16 cellular contexts compared by ENCODE assay signal in the genomic region with DNA sequence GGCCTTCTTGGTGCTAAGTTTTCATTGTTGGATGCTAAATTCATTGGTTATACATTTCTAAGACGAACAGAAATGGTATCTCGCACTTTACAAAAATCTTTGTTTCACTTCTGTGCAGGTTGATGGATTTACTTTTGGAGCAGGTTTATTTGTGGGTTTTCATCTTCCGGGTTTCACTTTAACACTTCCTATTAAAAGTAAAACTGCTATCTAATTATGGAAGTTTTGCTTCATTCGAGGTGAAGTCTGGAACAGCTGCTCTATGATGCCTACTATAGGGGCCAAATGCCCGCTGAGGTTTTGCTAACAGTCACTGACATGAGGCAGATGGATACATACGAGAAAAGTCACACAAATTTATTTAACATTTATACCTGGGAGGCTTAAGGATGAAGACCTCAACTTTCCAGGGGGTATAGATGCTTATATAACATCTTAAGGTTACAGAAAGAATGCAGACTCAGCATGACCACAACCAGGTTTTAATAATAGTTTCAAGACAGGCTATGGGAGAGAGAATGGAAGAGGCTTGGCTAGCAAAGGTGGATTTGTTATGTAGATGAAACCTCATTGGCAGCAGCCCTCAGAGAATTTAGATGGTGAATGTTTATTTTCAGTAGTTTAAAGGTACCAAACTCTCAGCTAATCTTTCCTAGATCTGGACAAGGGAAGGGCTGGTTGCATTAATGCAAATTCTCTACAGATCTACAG. TPM values are rescaled to one million over a fixed set of nuclear protein-coding genes. Genes with fewer than 3 reads are reported as not detected.
DNase-seq lines count a peak whose midpoint lies in the region; ATAC-seq, FAIRE-seq and TF ChIP-seq lines count a peak whose summit lies in the region.
"Had no signal": no experiment of that assay in that cellular context is flagged by ENCODE, and none has a peak within 500 bp of the region (broad histone marks: within the 10 kb centered on the region; RNA-seq: fewer than 3 reads in every experiment).

No MANE protein-coding gene starts in this region.

- no peaks in the 10 kb centered on the region for H3K36me3 ChIP-seq in K562 (ENCODE audit: control insufficient read depth, insufficient read depth, low read length)
- H3K36me3 ChIP-seq: heart left ventricle, thoracic aorta had no signal

- H3K27me3 ChIP-seq in K562 (ENCODE audit: control insufficient read depth in 2 of 2, insufficient read depth in 2 of 2, low read length in 2 of 2), result no peaks in the 10 kb centered on the region
- H3K27me3 ChIP-seq: heart left ventricle had no signal

- no peak overlapping the region for H3K9ac ChIP-seq in K562 (ENCODE audit: insufficient read depth in 1 of 2, low read depth in 2 of 2, low read length in 2 of 2)

- H2AFZ ChIP-seq in K562 (ENCODE audit: low read depth, low read length), result no peak overlapping the region

- no TSS peak for BruUV-seq in K562 (replicated peaks; lab: Mats Ljungman, UMichigan)

- intact Hi-C loops in K562 (cut with micrococcal nuclease), result no loop called here
- intact Hi-C loops in left colon (cut with DNase I, micrococcal nuclease), result no loop called here

- 1% methylated on average over 6 of the region's 6 CpGs for WGBS in K562 (ENCODE audit: insufficient coverage, low coverage, missing lambda C conversion rate)

- TF ChIP-seq EP300 in K562 (IDR thresholded peaks at IDR 0.05; ENCODE audit: low read length), result no peak

- H3K4me2 ChIP-seq in K562 (ENCODE audit: insufficient read depth, low read length), result no peak overlapping the region

- H3K79me2 ChIP-seq in K562 (ENCODE audit: control insufficient read depth, insufficient read depth, low read length), result no peaks in the 10 kb centered on the region

- no peak for FAIRE-seq in K562 (lab: Jason Lieb, UNC)
- FAIRE-seq: bronchial epithelial cell had no signal

- no peak for TF ChIP-seq CTCF in GM12864 (IDR thresholded peaks at IDR 0.05; ENCODE audit: low read depth, low read length, missing control alignments)
- TF ChIP-seq CTCF in K562 (IDR thresholded peaks at IDR 0.05 in 2 of 3, conservative IDR thresholded peaks at IDR 0.05 in 1 of 3; ENCODE audit: insufficient read depth in 2 of 3, low read depth in 1 of 3, low read length in 3 of 3), result no peak
- TF ChIP-seq CTCF in omental fat pad (IDR thresholded peaks at IDR 0.05), result no peak

- CTCF ChIA-PET in K562 (lab: Yijun Ruan, JAX; ENCODE audit: low intra/inter-chr PET ratio), result no interaction called here

- no peaks in the 10 kb centered on the region for H3K4me1 ChIP-seq in K562 (replicated peaks in 1 of 2; ENCODE audit: control insufficient read depth in 2 of 2, insufficient read depth in 2 of 2, low read length in 2 of 2)

- no peak overlapping the region for H3K27ac ChIP-seq in K562 (ENCODE audit: extremely low read depth, low read depth, low read length)
- H3K27ac ChIP-seq: heart left ventricle, thoracic aorta had no signal

- H3K9me3 ChIP-seq in K562 (replicated peaks; ENCODE audit: control insufficient read depth, insufficient read depth, low read depth, low read length), result no peaks in the 10 kb centered on the region
- H3K9me3 ChIP-seq: heart left ventricle, thoracic aorta had no signal

- peak; percentile 55 for ATAC-seq in GM19467 (IDR thresholded peaks at IDR 0.05; ENCODE audit: unreplicated experiment)
- ATAC-seq in HG03064 (IDR thresholded peaks at IDR 0.05; ENCODE audit: low read depth, unreplicated experiment), result peak; percentile 49
- no peak for ATAC-seq in K562
- ATAC-seq in omental fat pad (ENCODE audit: low FRiP score), result no peak
- ATAC-seq in left colon, result no peak
- ATAC-seq: heart left ventricle had no signal

- no peaks in the 10 kb centered on the region for H3K9me1 ChIP-seq in K562 (ENCODE audit: control insufficient read depth, insufficient read depth, low read length)

- TF ChIP-seq RAD21 in K562 (CRISPR knock-in tag; conservative IDR thresholded peaks at IDR 0.05 in 1 of 2, IDR thresholded peaks at IDR 0.05 in 1 of 2), result no peak

- DNase-seq in GM12864 (ENCODE audit: low read depth) (no peak), K562 (ENCODE audit: extremely low read depth in 1 of 4, low spot score in 3 of 4) (no peak), NCI-H1417 (lab: John Stamatoyannopoulos, UW) (no peak), omental fat pad (ENCODE audit: low spot score) (no peak), left colon (no peak), inferior parietal cortex (ENCODE audit: extremely low spot score) (no peak)
- DNase-seq: heart left ventricle, mesendoderm, NCI-H510A had no signal

- no peaks in the 10 kb centered on the region for H4K20me1 ChIP-seq in K562 (replicated peaks; ENCODE audit: control insufficient read depth, insufficient read depth, low read length)

- peak overlapping the region; percentile 38; the same call in 1 of the 2 replicates for H3K4me3 ChIP-seq in GM12864 (ENCODE audit: low read depth, low read length)
- no peak overlapping the region for H3K4me3 ChIP-seq in K562
- H3K4me3 ChIP-seq: heart left ventricle, thoracic aorta had no signal

- no peak for TF ChIP-seq POLR2A in K562 (conservative IDR thresholded peaks at IDR 0.05)

- POLR2A ChIA-PET in K562 (lab: Yijun Ruan, JAX), result no interaction called here

- in situ Hi-C loops in K562 (cut with MboI), result no loop called here

TF ChIP-seq in K562, 482 proteins besides CTCF, POLR2A, EP300 and RAD21:
- no peak for TF ChIP-seq FOXA3 (CRISPR knock-in tag; conservative IDR thresholded peaks at IDR 0.05 in 1 of 2, IDR thresholded peaks at IDR 0.05 in 1 of 2)
- peak; percentile 39 for TF ChIP-seq ZNF316 (IDR thresholded peaks at IDR 0.05)
- no peak for TF ChIP-seq ZNF41 (CRISPR knock-in tag; conservative IDR thresholded peaks at IDR 0.05)
- TF ChIP-seq MAFG (tag; conservative IDR thresholded peaks at IDR 0.05), result peak; percentile 36; the same call in 1 of the 2 replicates
- TF ChIP-seq ZNF77 (CRISPR knock-in tag; IDR thresholded peaks at IDR 0.05), result no peak
- TF ChIP-seq DDX20 (tag; IDR thresholded peaks at IDR 0.05; ENCODE audit: low read depth), result no peak
- no peak for TF ChIP-seq SRSF7 (optimal IDR thresholded peaks at IDR 0.05; ENCODE audit: low read depth, low read length)
- TF ChIP-seq C11orf30 (IDR thresholded peaks at IDR 0.05; ENCODE audit: low read depth), result 0 out of 2 replicates have a peak, but pooled peaks have one; percentile 16

RNA-seq across cellular contexts. Expression of a gene that starts 54.2 kb away (rescaled TPM):
- not detected in 2 replicates for total RNA-seq in K562 (2011; cell fraction: chromatin; rRNA removed; ENCODE audit: low replicate concordance)
- not detected in 2 replicates for total RNA-seq in K562 (2011; cell fraction: nucleolus; rRNA removed)
- not detected in 2 replicates for total RNA-seq in K562 (2011; cell fraction: nucleoplasm; rRNA removed)
- total RNA-seq in K562 (2014; rRNA removed) (not detected in 2 replicates), K562 (2014; rRNA removed; fragmentation: Illumina TruSeq; extraction: Trizol) (not detected in 2 replicates), K562 (2015; rRNA removed; fragmentation: Illumina TruSeq; extraction: Trizol) (not detected in 2 replicates), K562 (2021) (not detected in 2 replicates), omental fat pad (not detected), left colon (not detected)
- polyA plus RNA-seq in K562 (2011; rRNA removed) (not detected in 2 replicates), K562 (2014; fragmentation: Illumina TruSeq; extraction: Trizol) (not detected in 2 replicates), K562 (2014; fragmentation: Nextera tagmentation; extraction: Ambion mirVana) (not detected), K562 (2014; rRNA removed) (not detected in 2 replicates)
- polyA plus RNA-seq in K562 (2011; cell fraction: cytosol; rRNA removed), result not detected in 2 replicates
- polyA plus RNA-seq in K562 (2011; cell fraction: nucleus; rRNA removed), result not detected in 2 replicates
- 0.36 TPM in 1 of 2 replicates, not detected in the other for polyA plus RNA-seq in K562 (2012)
- not detected in 2 replicates for polyA minus RNA-seq in K562 (2011; rRNA and poly(A)+ RNA removed)
- polyA minus RNA-seq in K562 (2011; cell fraction: cytosol; rRNA and poly(A)+ RNA removed), result not detected in 2 replicates
- not detected in 2 replicates for polyA minus RNA-seq in K562 (2011; cell fraction: nucleus; rRNA and poly(A)+ RNA removed)
- total RNA-seq: activated T-helper 1 cell treated with anti-CD3 and anti-CD28 coated beads, Interleukin-12 subunit alpha, Interleukin-12 subunit beta, Interleukin-2, Interleukin-4 antibody, amounts not matched to agents 30 ng/mL and 10 ng/mL and 1 ng/mL, durations not matched to agents 14 hours and 24 hours and 36 hours; bronchial epithelial cell; G401; SK-MEL-5; thoracic aorta had no signal
- polyA plus RNA-seq: heart left ventricle had no signal

Comparison
In these comparisons a context has a peak if more than half of its experiments do, and no peak if none do; other contexts are left out.
1. ATAC-seq: peak in GM19467 (single experiment) and HG03064 (single experiment); none in K562 (single experiment), omental fat pad (single experiment) and left colon (single experiment).